In the genomic region with DNA sequence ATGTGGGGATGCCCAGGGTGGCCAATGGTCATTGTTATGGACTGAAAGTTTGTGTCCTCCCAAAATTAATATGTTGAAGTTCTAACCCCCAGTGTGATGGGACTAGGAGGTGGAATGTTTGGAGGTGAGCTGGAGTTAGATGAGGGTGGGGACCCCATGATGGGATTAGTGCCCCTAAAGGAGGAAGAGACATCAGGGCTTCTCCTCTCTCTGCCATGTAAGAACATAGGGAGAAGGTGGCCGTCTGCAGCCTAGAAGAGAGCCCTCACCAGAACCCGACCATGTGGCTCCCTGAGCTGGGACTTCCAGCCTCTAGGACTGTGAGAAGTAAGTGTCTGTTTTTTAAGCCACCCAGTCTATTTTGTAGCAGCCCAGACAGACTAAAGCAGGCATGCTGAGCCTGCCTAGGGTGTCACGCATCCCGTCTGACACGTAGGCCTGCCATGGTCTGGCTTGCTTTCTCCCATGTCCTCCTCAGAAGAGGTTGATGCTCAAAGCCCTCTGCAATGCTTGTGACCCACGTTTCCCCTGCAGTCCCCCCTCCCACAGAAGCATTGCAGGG, we compare ENCODE assay signal across 19 cellular contexts. TPM values are rescaled to one million over a fixed set of nuclear protein-coding genes. Genes with fewer than 3 reads are reported as not detected.
DNase-seq lines count a peak whose midpoint lies in the region; ATAC-seq, FAIRE-seq and TF ChIP-seq lines count a peak whose summit lies in the region.
"Had no signal": no experiment of that assay in that cellular context is flagged by ENCODE, and none has a peak within 500 bp of the region (broad histone marks: within the 10 kb centered on the region; RNA-seq: fewer than 3 reads in every experiment).

No MANE protein-coding gene starts in this region.

- H3K36me3 ChIP-seq in HCT116 (ENCODE audit: control insufficient read depth in 1 of 2, insufficient read depth in 2 of 2, low read length in 2 of 2), result no peaks in the 10 kb centered on the region
- H3K36me3 ChIP-seq in OCI-LY3 (replicated peaks; ENCODE audit: low read depth, low read length), result no peaks in the 10 kb centered on the region
- H3K36me3 ChIP-seq in K562 (ENCODE audit: control insufficient read depth, insufficient read depth, low read length), result no peaks in the 10 kb centered on the region
- H3K36me3 ChIP-seq in tibial nerve, result no peaks in the 10 kb centered on the region
- no peaks in the 10 kb centered on the region for H3K36me3 ChIP-seq in brain microvascular endothelial cell (replicated peaks)

- ATAC-seq in HCT116 (no peak), K562 (no peak)
- ATAC-seq: T-cell had no signal

- CTCF ChIA-PET in HCT116 (lab: Charles Lee) (interaction anchor here (0.9 to 1.5 kb wide), 2 partner anchors 8 to 13 kb away, joined by 3 to 5 read pairs; no protein-coding TSS in a partner anchor), K562 (lab: Yijun Ruan, JAX; ENCODE audit: low intra/inter-chr PET ratio) (no interaction called here)

- H3K4me2 ChIP-seq in HCT116 (ENCODE audit: low read length), result no peak overlapping the region
- peak overlapping the region; percentile 60 for H3K4me2 ChIP-seq in OCI-LY3 (ENCODE audit: low read length)
- no peak overlapping the region for H3K4me2 ChIP-seq in K562 (ENCODE audit: insufficient read depth, low read length)
- H3K4me2 ChIP-seq: SK-N-SH had no signal

- no peak for FAIRE-seq in K562 (lab: Jason Lieb, UNC)
- FAIRE-seq: RCC 7860 had no signal

- H3K27ac ChIP-seq in HCT116 (ENCODE audit: low read depth, low read length) (no peak overlapping the region), OCI-LY3 (ENCODE audit: low read length) (no peak overlapping the region), K562 (ENCODE audit: extremely low read depth, low read depth, low read length) (no peak overlapping the region), tibial nerve (peak overlapping the region in 3 of 4 donors; percentile 42 to 56 (median 46)), brain microvascular endothelial cell (no peak overlapping the region)

- H3K9ac ChIP-seq in HCT116 (ENCODE audit: low read length) (no peak overlapping the region), OCI-LY3 (ENCODE audit: low read length) (no peak overlapping the region), K562 (ENCODE audit: insufficient read depth in 1 of 2, low read depth in 2 of 2, low read length in 2 of 2) (no peak overlapping the region; a peak in 1 of 4 replicates)
- H3K9ac ChIP-seq: SK-N-SH had no signal

- peaks cover 0 to 14% of the 10 kb centered on the region in 2 experiments; a peak in 2 of 4 replicates for H3K4me1 ChIP-seq in HCT116 (ENCODE audit: control insufficient read depth in 1 of 2, insufficient read depth in 2 of 2, low read length in 2 of 2)
- peaks cover 17% of the 10 kb centered on the region for H3K4me1 ChIP-seq in OCI-LY3 (ENCODE audit: low read length)
- H3K4me1 ChIP-seq in K562 (replicated peaks in 1 of 2; ENCODE audit: control insufficient read depth in 2 of 2, insufficient read depth in 2 of 2, low read length in 2 of 2), result peaks cover 16 to 37% of the 10 kb centered on the region in 2 experiments; a peak in 4 of 5 replicates
- H3K4me1 ChIP-seq in tibial nerve, result peaks cover 0 to 43% (median 18%) of the 10 kb centered on the region in 4 donors

- TF ChIP-seq EP300 in K562 (IDR thresholded peaks at IDR 0.05; ENCODE audit: low read length) (no peak), tibial nerve (IDR thresholded peaks at IDR 0.05) (no peak)

- H3K79me2 ChIP-seq in HCT116 (ENCODE audit: insufficient read depth, low read length) (peaks cover 6% of the 10 kb centered on the region), OCI-LY3 (ENCODE audit: low read length) (peaks cover 5% of the 10 kb centered on the region), K562 (ENCODE audit: control insufficient read depth, insufficient read depth, low read length) (peaks cover 6% of the 10 kb centered on the region)

- H3K9me1 ChIP-seq in K562 (ENCODE audit: control insufficient read depth, insufficient read depth, low read length), result no peaks in the 10 kb centered on the region

- TF ChIP-seq POLR2A in HCT116 (IDR thresholded peaks at IDR 0.05; ENCODE audit: borderline replicate concordance, extremely low read depth, insufficient read depth, insufficient read length) (peak; percentile 27), K562 (conservative IDR thresholded peaks at IDR 0.05) (no peak), tibial nerve (IDR thresholded peaks at IDR 0.05) (no peak)

- H4K20me1 ChIP-seq in HCT116 (ENCODE audit: insufficient read depth) (no peaks in the 10 kb centered on the region), OCI-LY3 (ENCODE audit: insufficient read depth, low read length) (no peaks in the 10 kb centered on the region), K562 (replicated peaks; ENCODE audit: control insufficient read depth, insufficient read depth, low read length) (no peaks in the 10 kb centered on the region)

- no peak for TF ChIP-seq RAD21 in HCT116 (IDR thresholded peaks at IDR 0.05; ENCODE audit: low read depth)
- TF ChIP-seq RAD21 in K562 (CRISPR knock-in tag; conservative IDR thresholded peaks at IDR 0.05 in 1 of 2, IDR thresholded peaks at IDR 0.05 in 1 of 2), result no peak

- in situ Hi-C loops in K562 (cut with MboI), result no loop called here
- in situ Hi-C loops in brain microvascular endothelial cell (cut with HindIII; ENCODE audit: low pct_ligation_motif_present, low sequenced_read_pairs), result no loop called here

- H3K27me3 ChIP-seq in HCT116 (ENCODE audit: insufficient read depth, low read length) (no peaks in the 10 kb centered on the region), OCI-LY3 (ENCODE audit: low read depth, low read length) (no peaks in the 10 kb centered on the region), K562 (ENCODE audit: control insufficient read depth in 2 of 2, insufficient read depth in 2 of 2, low read length in 2 of 2) (no peaks in the 10 kb centered on the region), tibial nerve (no peaks in the 10 kb centered on the region), brain microvascular endothelial cell (replicated peaks) (no peaks in the 10 kb centered on the region)

- H2AFZ ChIP-seq in HCT116 (ENCODE audit: low read depth, low read length, poor library complexity, severe bottlenecking), result no peak overlapping the region
- H2AFZ ChIP-seq in OCI-LY3 (ENCODE audit: low read depth, low read length), result peak overlapping the region; percentile 96
- H2AFZ ChIP-seq in K562 (ENCODE audit: low read depth, low read length), result no peak overlapping the region

- BruUV-seq in HCT116 (replicated peaks; lab: Mats Ljungman, UMichigan) (no TSS peak), K562 (replicated peaks; lab: Mats Ljungman, UMichigan) (no TSS peak)

- no peaks in the 10 kb centered on the region for H3K9me3 ChIP-seq in HCT116 (ENCODE audit: control insufficient read depth in 1 of 2, insufficient read depth in 1 of 2, low read depth in 1 of 2, low read length in 2 of 2)
- no peaks in the 10 kb centered on the region for H3K9me3 ChIP-seq in OCI-LY3 (ENCODE audit: insufficient read depth, low read length)
- no peaks in the 10 kb centered on the region for H3K9me3 ChIP-seq in K562 (replicated peaks; ENCODE audit: control insufficient read depth, insufficient read depth, low read depth, low read length)
- H3K9me3 ChIP-seq in tibial nerve, result no peaks in the 10 kb centered on the region
- H3K9me3 ChIP-seq: SK-N-SH had no signal

- intact Hi-C loops in HCT116 (cut with micrococcal nuclease), result no loop called here
- intact Hi-C loops in K562 (cut with micrococcal nuclease), result no loop called here

- H3K9me2 ChIP-seq in HCT116 (ENCODE audit: insufficient read depth), result no peaks in the 10 kb centered on the region
- H3K9me2 ChIP-seq: SK-N-SH had no signal

- DNase-seq in HCT116 (ENCODE audit: low read depth, low spot score) (no peak), K562 (ENCODE audit: extremely low read depth in 1 of 4, low spot score in 3 of 4) (no peak), tibial nerve (ENCODE audit: low spot score in 2 of 2) (no peak), NCI-H1436 (lab: John Stamatoyannopoulos, UW) (no peak), brain microvascular endothelial cell (no peak)
- DNase-seq in stimulated activated CD4-positive, alpha-beta T cell treated with anti-CD3 and anti-CD28 coated beads, Interleukin-2, amount 100 ng/mL, for 24 hours, result no peak
- DNase-seq: ACHN, C1 segment of cervical spinal cord, DMS79, H7, NCI-H1105 treated with DMSO at 0.1 percent for 48 hours, NCI-H1694 treated with DMSO at 0.1 percent for 48 hours, NCI-H226, NCI-H524, SHP77 treated with DMSO at 0.1 percent for 48 hours, SK-N-SH, T-cell had no signal

- RAD21 ChIA-PET in HCT116 (lab: Charles Lee; ENCODE audit: low non-redundant PET in 1 of 2, low total read pairs in 2 of 2, uncharacterized antibody in 2 of 2, unreplicated experiment in 2 of 2), result no interaction called here

- H3K4me3 ChIP-seq in HCT116 (replicated peaks in 1 of 2; ENCODE audit: low read depth in 1 of 2, low read length in 2 of 2) (no peak overlapping the region), OCI-LY3 (ENCODE audit: low read length) (0 out of 2 replicates have a peak overlapping the region, but pooled peaks have one; percentile 42), K562 (no peak overlapping the region), tibial nerve (no peak overlapping the region), brain microvascular endothelial cell (ENCODE audit: low read depth, low read length) (no peak overlapping the region)

- POLR2A ChIA-PET in HCT116 (lab: Charles Lee) (no interaction called here), K562 (lab: Yijun Ruan, JAX) (interaction anchor here (1.0 to 1.6 kb wide), 4 partner anchors 8 to 29 kb away, joined by 3 to 4 read pairs (median 4); no protein-coding TSS in a partner anchor)

- no peak for TF ChIP-seq CTCF in HCT116 (IDR thresholded peaks at IDR 0.05 in 2 of 3, conservative IDR thresholded peaks at IDR 0.05 in 1 of 3; ENCODE audit: borderline replicate concordance in 1 of 3, insufficient read depth in 1 of 3, low read depth in 2 of 3, low read length in 2 of 3)
- no peak for TF ChIP-seq CTCF in OCI-LY3 (IDR thresholded peaks at IDR 0.05; ENCODE audit: low read depth, low read length)
- no peak for TF ChIP-seq CTCF in K562 (IDR thresholded peaks at IDR 0.05 in 2 of 3, conservative IDR thresholded peaks at IDR 0.05 in 1 of 3; ENCODE audit: insufficient read depth in 2 of 3, low read depth in 1 of 3, low read length in 3 of 3)
- no peak for TF ChIP-seq CTCF in tibial nerve (IDR thresholded peaks at IDR 0.05)
- TF ChIP-seq CTCF in brain microvascular endothelial cell (IDR thresholded peaks at IDR 0.05; ENCODE audit: low read depth, low read length, missing control alignments), result no peak

- WGBS in K562 (ENCODE audit: insufficient coverage, low coverage, missing lambda C conversion rate), result 57% methylated on average over 6 of the region's 6 CpGs
- WGBS in tibial nerve, 2 donors, result 83 to 88% methylated on average over 6 of the region's 6 CpGs

RNA-seq across cellular contexts. Expression of a gene that starts 4.0 kb away (rescaled TPM):
- total RNA-seq in HCT116 (2021; ENCODE audit: unreplicated experiment) (81.4 TPM), K562 (2014; rRNA removed) (18.6 and 21.9 TPM in 2 replicates), K562 (2014; rRNA removed; fragmentation: Illumina TruSeq; extraction: Trizol) (39.3 and 39.4 TPM in 2 replicates), K562 (2015; rRNA removed; fragmentation: Illumina TruSeq; extraction: Trizol) (38.0 and 40.8 TPM in 2 replicates), K562 (2021) (65.8 and 70.8 TPM in 2 replicates), tibial nerve (100 to 1,000 TPM in 2 of 4 donors, 10 to 100 TPM in 2; 66.8 to 108 (median 96.2) TPM)
- polyA plus RNA-seq in HCT116 (2012), result 78.6 and 90.4 TPM in 2 replicates
- 154 and 205 TPM in 2 replicates for total RNA-seq in K562 (2011; cell fraction: chromatin; rRNA removed; ENCODE audit: low replicate concordance)
- 107 and 112 TPM in 2 replicates for total RNA-seq in K562 (2011; cell fraction: nucleolus; rRNA removed)
- 122 and 124 TPM in 2 replicates for total RNA-seq in K562 (2011; cell fraction: nucleoplasm; rRNA removed)
- polyA plus RNA-seq in K562 (2011; rRNA removed) (77.1 and 89.9 TPM in 2 replicates), K562 (2014; fragmentation: Illumina TruSeq; extraction: Trizol) (70.0 and 73.4 TPM in 2 replicates), K562 (2014; fragmentation: Nextera tagmentation; extraction: Ambion mirVana) (10 to 100 TPM; 21.9 to 31.9 TPM), K562 (2014; rRNA removed) (61.2 and 72.8 TPM in 2 replicates)
- 42.1 and 76.8 TPM in 2 replicates for polyA plus RNA-seq in K562 (2011; cell fraction: cytosol; rRNA removed)
- 228 and 401 TPM in 2 replicates for polyA plus RNA-seq in K562 (2011; cell fraction: nucleus; rRNA removed)
- polyA plus RNA-seq in K562 (2012), result 50.3 and 72.3 TPM in 2 replicates
- polyA minus RNA-seq in K562 (2011; rRNA and poly(A)+ RNA removed), result 63.9 and 65.4 TPM in 2 replicates
- polyA minus RNA-seq in K562 (2011; cell fraction: cytosol; rRNA and poly(A)+ RNA removed), result 26.3 and 27.2 TPM in 2 replicates
- 30.6 and 71.0 TPM in 2 replicates for polyA minus RNA-seq in K562 (2011; cell fraction: nucleus; rRNA and poly(A)+ RNA removed)

RNA-seq across cellular contexts. Expression of a gene that starts 26.7 kb away (rescaled TPM):
- total RNA-seq in HCT116 (2021; ENCODE audit: unreplicated experiment), result 4.6 TPM
- 3.3 and 3.8 TPM in 2 replicates for polyA plus RNA-seq in HCT116 (2012)
- 17.0 and 55.7 TPM in 2 replicates for total RNA-seq in K562 (2011; cell fraction: chromatin; rRNA removed; ENCODE audit: low replicate concordance)
- total RNA-seq in K562 (2011; cell fraction: nucleolus; rRNA removed), result 66.3 and 72.5 TPM in 2 replicates
- 31.6 and 33.4 TPM in 2 replicates for total RNA-seq in K562 (2011; cell fraction: nucleoplasm; rRNA removed)
- total RNA-seq in K562 (2014; rRNA removed), result 60.3 and 69.6 TPM in 2 replicates
- 5.6 and 8.0 TPM in 2 replicates for total RNA-seq in K562 (2014; rRNA removed; fragmentation: Illumina TruSeq; extraction: Trizol)
- 14.1 and 14.9 TPM in 2 replicates for total RNA-seq in K562 (2015; rRNA removed; fragmentation: Illumina TruSeq; extraction: Trizol)
- 56.2 and 58.2 TPM in 2 replicates for total RNA-seq in K562 (2021)
- polyA plus RNA-seq in K562 (2011; rRNA removed), result 20.2 and 21.6 TPM in 2 replicates
- polyA plus RNA-seq in K562 (2011; cell fraction: cytosol; rRNA removed), result 25.9 and 63.1 TPM in 2 replicates
- polyA plus RNA-seq in K562 (2011; cell fraction: nucleus; rRNA removed), result 93.7 and 187 TPM in 2 replicates
- polyA plus RNA-seq in K562 (2012), result 26.8 and 28.6 TPM in 2 replicates
- polyA plus RNA-seq in K562 (2014; fragmentation: Illumina TruSeq; extraction: Trizol), result 14.5 and 25.0 TPM in 2 replicates
- polyA plus RNA-seq in K562 (2014; fragmentation: Nextera tagmentation; extraction: Ambion mirVana), result 1 to 10 TPM in 1 of 2 experiments, under 1 TPM in 1; 0.21 to 1.9 TPM
- polyA plus RNA-seq in K562 (2014; rRNA removed), result 45.3 and 51.4 TPM in 2 replicates
- polyA minus RNA-seq in K562 (2011; rRNA and poly(A)+ RNA removed), result 3.0 and 8.2 TPM in 2 replicates
- 11.8 and 12.5 TPM in 2 replicates for polyA minus RNA-seq in K562 (2011; cell fraction: cytosol; rRNA and poly(A)+ RNA removed)
- polyA minus RNA-seq in K562 (2011; cell fraction: nucleus; rRNA and poly(A)+ RNA removed), result 19.1 and 19.3 TPM in 2 replicates
- total RNA-seq in tibial nerve, result 10 to 100 TPM; 16.7 to 50.1 (median 27.8) TPM

RNA-seq across cellular contexts. Expression of a gene that starts 49.6 kb away (rescaled TPM):
- 4.9 TPM for total RNA-seq in HCT116 (2021; ENCODE audit: unreplicated experiment)
- 2.5 and 3.3 TPM in 2 replicates for polyA plus RNA-seq in HCT116 (2012)
- 4.4 and 9.4 TPM in 2 replicates for total RNA-seq in K562 (2011; cell fraction: chromatin; rRNA removed; ENCODE audit: low replicate concordance)
- 3.3 and 4.1 TPM in 2 replicates for total RNA-seq in K562 (2011; cell fraction: nucleolus; rRNA removed)
- 2.4 TPM in 2 replicates for total RNA-seq in K562 (2011; cell fraction: nucleoplasm; rRNA removed)
- total RNA-seq in K562 (2014; rRNA removed), result 1.3 and 1.5 TPM in 2 replicates
- 0.89 and 1.1 TPM in 2 replicates for total RNA-seq in K562 (2014; rRNA removed; fragmentation: Illumina TruSeq; extraction: Trizol)
- 1.6 and 2.0 TPM in 2 replicates for total RNA-seq in K562 (2015; rRNA removed; fragmentation: Illumina TruSeq; extraction: Trizol)
- 1.4 and 2.0 TPM in 2 replicates for total RNA-seq in K562 (2021)
- polyA plus RNA-seq in K562 (2011; rRNA removed), result 0.46 and 1.3 TPM in 2 replicates
- polyA plus RNA-seq in K562 (2011; cell fraction: cytosol; rRNA removed), result 0.82 and 1.0 TPM in 2 replicates
- polyA plus RNA-seq in K562 (2011; cell fraction: nucleus; rRNA removed), result 3.4 and 4.1 TPM in 2 replicates
- polyA plus RNA-seq in K562 (2012), result 1.5 and 13.0 TPM in 2 replicates
- 0.40 and 0.61 TPM in 2 replicates for polyA plus RNA-seq in K562 (2014; fragmentation: Illumina TruSeq; extraction: Trizol)
- under 1 TPM; 0.03 to 0.07 TPM for polyA plus RNA-seq in K562 (2014; fragmentation: Nextera tagmentation; extraction: Ambion mirVana)
- 0.81 and 1.2 TPM in 2 replicates for polyA plus RNA-seq in K562 (2014; rRNA removed)
- polyA minus RNA-seq in K562 (2011; rRNA and poly(A)+ RNA removed), result 6.7 and 10.1 TPM in 2 replicates
- 1.8 and 2.2 TPM in 2 replicates for polyA minus RNA-seq in K562 (2011; cell fraction: cytosol; rRNA and poly(A)+ RNA removed)
- polyA minus RNA-seq in K562 (2011; cell fraction: nucleus; rRNA and poly(A)+ RNA removed), result 1.1 and 2.2 TPM in 2 replicates
- 1 to 10 TPM; 2.0 to 8.4 (median 5.2) TPM for total RNA-seq in tibial nerve

Comparison
In these comparisons a context has a peak if more than half of its experiments do, and no peak if none do; other contexts are left out.
1. H3K27ac ChIP-seq: peak in tibial nerve (3 of 4); none in HCT116 (single experiment), OCI-LY3 (single experiment), K562 (single experiment) and brain microvascular endothelial cell (single experiment).